9 cellular contexts compared by ENCODE assay signal in the genomic region with DNA sequence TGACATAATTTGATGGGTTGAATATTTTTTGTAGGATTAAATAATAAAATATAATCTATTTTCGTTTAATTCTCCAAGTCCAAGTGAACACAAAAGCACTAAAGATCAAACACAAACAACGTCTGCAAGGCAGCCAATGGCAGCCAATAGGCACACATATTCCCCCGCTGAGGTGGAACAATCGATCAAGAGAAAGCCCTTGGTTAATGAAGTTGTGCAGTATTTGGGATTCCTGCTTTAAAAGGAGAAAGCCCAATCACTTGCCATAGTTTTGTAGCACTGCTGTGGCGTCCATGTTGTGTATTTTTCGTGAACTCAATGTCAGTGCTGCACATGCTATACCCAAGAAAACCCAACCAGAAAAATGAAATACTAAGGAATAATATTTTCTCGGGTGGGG. TPM values are rescaled to one million over a fixed set of nuclear protein-coding genes. Genes with fewer than 3 reads are reported as not detected.
A peak's percentile ranks its signal among the peaks of the same experiment; 100 is the strongest.
DNase-seq lines count a peak whose midpoint lies in the region; TF ChIP-seq lines count a peak whose summit lies in the region.
"Had no signal": no experiment of that assay in that cellular context is flagged by ENCODE, and none has a peak within 500 bp of the region (broad histone marks: within the 10 kb centered on the region; RNA-seq: fewer than 3 reads in every experiment).

No MANE protein-coding gene starts in this region.

- peak overlapping the region in 1 of 21 experiments; percentile 86 for H3K27ac ChIP-seq in skin epidermis

- H3K4me3 ChIP-seq in epithelial cell of proximal tubule (ENCODE audit: low read depth, low read length) (peak overlapping the region; percentile 86), skin epidermis (peak overlapping the region in 4 of 7 experiments; percentile 77 to 88 (median 84))

- TF ChIP-seq CTCF in epithelial cell of proximal tubule (conservative IDR thresholded peaks at IDR 0.05; ENCODE audit: low read depth, low read length) = no peak

- DNase-seq in NCI-H82 (lab: John Stamatoyannopoulos, UW) (peak; percentile 41), NCI-H82 treated with DMSO at 0.1 percent for 48 hours (lab: John Stamatoyannopoulos, UW; ENCODE audit: unreplicated experiment) (no peak), NCI-H748 treated with DMSO at 0.1 percent for 48 hours (lab: John Stamatoyannopoulos, UW) (peak; percentile 62), epithelial cell of proximal tubule (ENCODE audit: low read depth) (no peak), NOMO-1 (lab: John Stamatoyannopoulos, UW; ENCODE audit: unreplicated experiment in 2 of 2) (no peak), cerebellar nuclear complex (lab: John Stamatoyannopoulos, UW) (no peak), iPS-NIHi11 (ENCODE audit: low spot score) (no peak)
- DNase-seq: activated CD4-positive, alpha-beta T cell treated with anti-CD3 and anti-CD28 coated beads, Interleukin-2, amount 50 U/mL, for 1 hour had no signal

RNA-seq across cellular contexts. Expression of a gene that starts 1.5 kb away (rescaled TPM):
- 57.5 and 89.3 TPM in 2 replicates for total RNA-seq in epithelial cell of proximal tubule

Comparison
In these comparisons a context has a peak if more than half of its experiments do, and no peak if none do; other contexts are left out.
1. DNase-seq: peak in NCI-H82 (single experiment) and NCI-H748 treated with DMSO at 0.1 percent for 48 hours (single experiment); none in NCI-H82 treated with DMSO at 0.1 percent for 48 hours (single experiment), epithelial cell of proximal tubule (single experiment), NOMO-1 (0 of 2), cerebellar nuclear complex (0 of 2) and iPS-NIHi11 (single experiment).